12 cellular contexts compared by ENCODE assay signal in genomic region chr6:109117346-109118035, GRCh38. TPM values are rescaled to one million over a fixed set of nuclear protein-coding genes. Genes with fewer than 3 reads are reported as not detected.
DNase-seq lines count a peak whose midpoint lies in the region; ATAC-seq lines count a peak whose summit lies in the region.
"Had no signal": no experiment of that assay in that cellular context is flagged by ENCODE, and none has a peak within 500 bp of the region (broad histone marks: within the 10 kb centered on the region; RNA-seq: fewer than 3 reads in every experiment).

No MANE protein-coding gene starts in this region.

- no peaks in the 10 kb centered on the region for H3K27me3 Mint-ChIP-seq in activated CD4-positive, alpha-beta memory T cell treated with anti-CD3 and anti-CD28 coated beads for 36 hours

- H3K36me3 Mint-ChIP-seq in activated CD4-positive, alpha-beta memory T cell treated with anti-CD3 and anti-CD28 coated beads for 36 hours, result no peaks in the 10 kb centered on the region

- intact Hi-C loops in activated CD4-positive, alpha-beta memory T cell treated with anti-CD3 and anti-CD28 coated beads for 36 hours (cut with micrococcal nuclease), result no loop called here

- POLR2A ChIA-PET in activated CD4-positive, alpha-beta memory T cell treated with anti-CD3 and anti-CD28 coated beads for 36 hours (lab: Charles Lee), result no interaction called here

- CTCF ChIA-PET in activated CD4-positive, alpha-beta memory T cell treated with anti-CD3 and anti-CD28 coated beads for 36 hours (lab: Charles Lee), result no interaction called here

- DNase-seq in NCI-H69 (lab: John Stamatoyannopoulos, UW) (peak; percentile 40), left lobe of liver (ENCODE audit: low spot score) (peak; percentile 70), NCI-H2227 (lab: John Stamatoyannopoulos, UW; ENCODE audit: unreplicated experiment) (no peak), DMS53 (lab: John Stamatoyannopoulos, UW) (no peak)
- DNase-seq in activated CD4-positive, alpha-beta memory T cell treated with anti-CD3 and anti-CD28 coated beads for 36 hours, result no peak
- DNase-seq in activated T-cell treated with anti-CD3 and anti-CD28 coated beads, Interleukin-2, amount 50 U/mL, for 1 hour, result no peak
- DNase-seq: activated naive CD4-positive, alpha-beta T cell; DND-41; foreskin fibroblast; posterior cingulate gyrus had no signal

- no peak overlapping the region for H3K27ac Mint-ChIP-seq in activated CD4-positive, alpha-beta memory T cell treated with anti-CD3 and anti-CD28 coated beads for 36 hours

- ATAC-seq in GM18508 (IDR thresholded peaks at IDR 0.05; ENCODE audit: insufficient read depth, unreplicated experiment) (peak; percentile 76), HG02642 (IDR thresholded peaks at IDR 0.05; ENCODE audit: poor library complexity, unreplicated experiment) (peak; percentile 60), left lobe of liver (peak; percentile 80)

- no peaks in the 10 kb centered on the region for H3K9me3 Mint-ChIP-seq in activated CD4-positive, alpha-beta memory T cell treated with anti-CD3 and anti-CD28 coated beads for 36 hours

- peaks cover 24% of the 10 kb centered on the region for H3K4me1 Mint-ChIP-seq in activated CD4-positive, alpha-beta memory T cell treated with anti-CD3 and anti-CD28 coated beads for 36 hours (ENCODE audit: low read depth)

- no peak overlapping the region for H3K4me3 Mint-ChIP-seq in activated CD4-positive, alpha-beta memory T cell treated with anti-CD3 and anti-CD28 coated beads for 36 hours

RNA-seq across cellular contexts. Expression of gene CEP57L1, which starts 22.2 kb away (rescaled TPM):
- total RNA-seq in left lobe of liver, result 7.2 TPM
- total RNA-seq in activated CD4-positive, alpha-beta memory T cell treated with anti-CD3 and anti-CD28 coated beads for 36 hours, result 10 to 100 TPM; 23.0 to 27.8 TPM

RNA-seq across cellular contexts. Expression of gene SESN1, which starts 22.8 kb away (rescaled TPM):
- 10.5 TPM for total RNA-seq in left lobe of liver
- 10 to 100 TPM in 1 of 2 experiments, 1 to 10 TPM in 1; 9.3 to 10.6 TPM for total RNA-seq in activated CD4-positive, alpha-beta memory T cell treated with anti-CD3 and anti-CD28 coated beads for 36 hours

Comparison
In these comparisons a context has a peak if more than half of its experiments do, and no peak if none do; other contexts are left out.
1. DNase-seq: peak in NCI-H69 (single experiment) and left lobe of liver (single experiment); none in activated CD4-positive, alpha-beta memory T cell treated with anti-CD3 and anti-CD28 coated beads for 36 hours (single experiment), activated T-cell treated with anti-CD3 and anti-CD28 coated beads, Interleukin-2, amount 50 U/mL, for 1 hour (single experiment), NCI-H2227 (single experiment) and DMS53 (single experiment).
2. Peak in every context shown above with its lines, with median percentiles within 50 percentile points of each other: ATAC-seq.